ENCODE assay signal across 19 cellular contexts in genomic region chr18:9835796-9836195, GRCh38. TPM values are rescaled to one million over a fixed set of nuclear protein-coding genes. Genes with fewer than 3 reads are reported as not detected.
DNase-seq lines count a peak whose midpoint lies in the region; ATAC-seq and TF ChIP-seq lines count a peak whose summit lies in the region.
"Had no signal": no experiment of that assay in that cellular context is flagged by ENCODE, and none has a peak within 500 bp of the region (broad histone marks: within the 10 kb centered on the region; RNA-seq: fewer than 3 reads in every experiment).

No MANE protein-coding gene starts in this region.

- H3K36me3 Mint-ChIP-seq in H9 (ENCODE audit: insufficient read depth in 1 of 3, low read depth in 3 of 3) (peaks cover 0 to 5% (median 2%) of the 10 kb centered on the region in 3 experiments; a peak in 4 of 7 replicates), WTC11 (peaks cover 4% of the 10 kb centered on the region)
- H3K36me3 Mint-ChIP-seq: activated naive CD4-positive, alpha-beta T cell treated with anti-CD3 and anti-CD28 coated beads, Interleukin-2, amount 10 ng/mL, durations not matched to agents 7 days and 5 days; natural killer cell treated with Interleukin-12 subunit alpha and Interleukin-12 subunit beta and Interleukin-15 and Interleukin-18, amount 100 ng/mL, for 72 hours had no signal

- no peak overlapping the region for H2BK120ac ChIP-seq in H9 (ENCODE audit: low read depth, low read length, poor library complexity, severe bottlenecking)

- H2BK5ac ChIP-seq in H9 (ENCODE audit: insufficient read length, low read length): no peak overlapping the region

- DNase-seq in H9 (peak; percentile 21), WTC11 (ENCODE audit: low spot score) (no peak), renal cortical epithelial cell (ENCODE audit: low read depth) (peak; percentile 41), SHP77 (lab: John Stamatoyannopoulos, UW) (no peak), GM19240 (ENCODE audit: insufficient read length, low spot score) (no peak), hepatic stellate cell (ENCODE audit: low spot score) (no peak)
- DNase-seq: activated CD8-positive, alpha-beta memory T cell treated with anti-CD3 and anti-CD28 coated beads, Interleukin-2, amount 50 U/mL, for 4 hours; activated naive CD4-positive, alpha-beta T cell treated with anti-CD3 and anti-CD28 coated beads, Interleukin-2, amount 10 ng/mL, durations not matched to agents 7 days and 5 days; central memory CD4-positive, alpha-beta T cell; KG1; left cardiac atrium; NCI-H526 treated with DMSO at 0.1 percent for 48 hours; Peyer's patch; small intestine; stimulated activated naive CD8-positive, alpha-beta T cell treated with anti-CD3 and anti-CD28 coated beads, Interleukin-15, amount 100 ng/mL, for 72 hours; T-helper 1 cell had no signal

- no peak overlapping the region for H2BK15ac ChIP-seq in H9 (ENCODE audit: low read depth, low read length)

- no peak overlapping the region for H3K14ac ChIP-seq in H9 (ENCODE audit: insufficient read depth, low read length)

- H2BK12ac ChIP-seq in H9 (ENCODE audit: insufficient read length, low read depth, low read length): no peak overlapping the region

- H3K9ac ChIP-seq in H9 (ENCODE audit: extremely low read depth, insufficient read length, low read length): no peak overlapping the region
- peak overlapping the region; percentile 19 for H3K9ac ChIP-seq in iPS-18a (ENCODE audit: low read length)

- no CpG with 5 or more reads among the region's 10 CpGs for WGBS in H9 (ENCODE audit: extremely low coverage, insufficient read length, low lambda C conversion rate)

- H3K79me2 ChIP-seq in H9 (ENCODE audit: insufficient read depth, low read length): no peaks in the 10 kb centered on the region

- H3K4me3 ChIP-seq in iPS-18a (ENCODE audit: low read length): no peak overlapping the region
- H3K4me3 ChIP-seq: Peyer's patch had no signal

- no peak overlapping the region for H2BK20ac ChIP-seq in H9 (ENCODE audit: low read depth, low read length, poor library complexity, severe bottlenecking)

- H3K4me3 Mint-ChIP-seq in H9 (peak overlapping the region in 1 of 2 experiments; percentile 58; a peak in 1 of 5 replicates), WTC11 (peak overlapping the region; percentile 41)
- H3K4me3 Mint-ChIP-seq: activated naive CD4-positive, alpha-beta T cell treated with anti-CD3 and anti-CD28 coated beads, Interleukin-2, amount 10 ng/mL, durations not matched to agents 7 days and 5 days; natural killer cell treated with Interleukin-12 subunit alpha and Interleukin-12 subunit beta and Interleukin-15 and Interleukin-18, amount 100 ng/mL, for 72 hours; stimulated activated naive CD8-positive, alpha-beta T cell treated with anti-CD3 and anti-CD28 coated beads, Interleukin-15, amount 100 ng/mL, for 72 hours had no signal

- H2AK5ac ChIP-seq in H9 (ENCODE audit: insufficient read length, low read length): no peak overlapping the region

- H3K4ac ChIP-seq in H9 (ENCODE audit: low read depth, low read length): no peak overlapping the region

- no peaks in the 10 kb centered on the region for H3K79me1 ChIP-seq in H9 (ENCODE audit: insufficient read depth, low read depth, low read length, poor library complexity, severe bottlenecking)

- POLR2A ChIA-PET in WTC11 (lab: Charles Lee): interaction anchor here (0.5 kb wide), 1 partner anchor 45 kb away, joined by 6 read pairs; no protein-coding TSS in a partner anchor

- peak overlapping the region; percentile 6 for H3K4me2 ChIP-seq in H9 (ENCODE audit: insufficient read depth, insufficient read length, low read length)

- no peak overlapping the region for H4K91ac ChIP-seq in H9 (ENCODE audit: insufficient read length, low read depth, low read length)

- H3K23me2 ChIP-seq in H9 (ENCODE audit: insufficient read length, low read depth, low read length, poor library complexity, severe bottlenecking): no peaks in the 10 kb centered on the region

- no peak overlapping the region for H3K56ac ChIP-seq in H9 (ENCODE audit: insufficient read length, low read depth, low read length)

- no peak overlapping the region for H3K18ac ChIP-seq in H9 (ENCODE audit: insufficient read length, low read depth, low read length)

- no peaks in the 10 kb centered on the region for H3K9me3 ChIP-seq in H9 (ENCODE audit: control insufficient read depth, low read depth, low read length)
- no peaks in the 10 kb centered on the region for H3K9me3 ChIP-seq in iPS-18a (ENCODE audit: control insufficient read depth, low read depth, low read length)
- H3K9me3 ChIP-seq: Peyer's patch had no signal

- H3K27me3 Mint-ChIP-seq in H9 (ENCODE audit: low read depth) (0 out of 2 replicates have a peak, but pooled peaks cover 2% of the 10 kb centered on the region), WTC11 (ENCODE audit: low read depth) (no peaks in the 10 kb centered on the region; the same call in 1 of the 2 replicates)

- H3K27me3 ChIP-seq in H9 (ENCODE audit: insufficient read depth, low read length) (no peaks in the 10 kb centered on the region; the same call in 1 of the 2 replicates), iPS-18a (ENCODE audit: control insufficient read depth, insufficient read depth, low read length) (no peaks in the 10 kb centered on the region)
- H3K27me3 ChIP-seq: Peyer's patch had no signal

- H3K27ac Mint-ChIP-seq in H9: peak overlapping the region in 2 of 3 experiments; percentile 76 to 96; a peak in 6 of 7 replicates
- peak overlapping the region; percentile 90 for H3K27ac Mint-ChIP-seq in WTC11
- H3K27ac Mint-ChIP-seq: activated naive CD4-positive, alpha-beta T cell treated with anti-CD3 and anti-CD28 coated beads, Interleukin-2, amount 10 ng/mL, durations not matched to agents 7 days and 5 days; natural killer cell treated with Interleukin-12 subunit alpha and Interleukin-12 subunit beta and Interleukin-15 and Interleukin-18, amount 100 ng/mL, for 72 hours; stimulated activated naive CD8-positive, alpha-beta T cell treated with anti-CD3 and anti-CD28 coated beads, Interleukin-15, amount 100 ng/mL, for 72 hours had no signal

- no peak overlapping the region for H4K8ac ChIP-seq in H9 (replicated peaks; ENCODE audit: insufficient read length, low read depth, low read length)

- no peak overlapping the region for H4K5ac ChIP-seq in H9 (ENCODE audit: insufficient read length, low read depth, low read length)

- no peaks in the 10 kb centered on the region for H3K36me3 ChIP-seq in iPS-18a (ENCODE audit: control insufficient read depth, low read depth, low read length)
- H3K36me3 ChIP-seq: Peyer's patch had no signal

- H4K20me1 ChIP-seq in H9 (ENCODE audit: control insufficient read depth, insufficient read depth, insufficient read length): no peaks in the 10 kb centered on the region

- no peaks in the 10 kb centered on the region for H3K9me3 Mint-ChIP-seq in H9
- H3K9me3 Mint-ChIP-seq in WTC11: no peaks in the 10 kb centered on the region
- H3K9me3 Mint-ChIP-seq: activated naive CD4-positive, alpha-beta T cell treated with anti-CD3 and anti-CD28 coated beads, Interleukin-2, amount 10 ng/mL, durations not matched to agents 7 days and 5 days; natural killer cell treated with Interleukin-12 subunit alpha and Interleukin-12 subunit beta and Interleukin-15 and Interleukin-18, amount 100 ng/mL, for 72 hours; stimulated activated naive CD8-positive, alpha-beta T cell treated with anti-CD3 and anti-CD28 coated beads, Interleukin-15, amount 100 ng/mL, for 72 hours had no signal

- H3T11ph ChIP-seq in H9 (ENCODE audit: low read length): no peak overlapping the region

- CTCF ChIA-PET in WTC11 (lab: Charles Lee): no interaction called here

- peaks cover 51% of the 10 kb centered on the region in 2 experiments for H3K4me1 Mint-ChIP-seq in H9
- H3K4me1 Mint-ChIP-seq in WTC11: peaks cover 64% of the 10 kb centered on the region
- H3K4me1 Mint-ChIP-seq: activated naive CD4-positive, alpha-beta T cell treated with anti-CD3 and anti-CD28 coated beads, Interleukin-2, amount 10 ng/mL, durations not matched to agents 7 days and 5 days; stimulated activated naive CD8-positive, alpha-beta T cell treated with anti-CD3 and anti-CD28 coated beads, Interleukin-15, amount 100 ng/mL, for 72 hours had no signal

- H3K23ac ChIP-seq in H9 (ENCODE audit: insufficient read length, low read depth, low read length): no peak overlapping the region

- no peak overlapping the region for H2AFZ ChIP-seq in H9 (ENCODE audit: low read length)

- no peak overlapping the region for H3K27ac ChIP-seq in H9 (ENCODE audit: insufficient read length, low read depth, low read length)
- no peak overlapping the region for H3K27ac ChIP-seq in iPS-18a (ENCODE audit: low read length)

- H3K4me1 ChIP-seq in H9 (ENCODE audit: insufficient read depth, low read length) (peaks cover 18% of the 10 kb centered on the region; the same call in 1 of the 2 replicates), iPS-18a (ENCODE audit: control insufficient read depth, low read depth, low read length) (peaks cover 38% of the 10 kb centered on the region)
- H3K4me1 ChIP-seq: Peyer's patch had no signal

- no peak for ATAC-seq in WTC11
- no peak for ATAC-seq in HG02884 (IDR thresholded peaks at IDR 0.05; ENCODE audit: unreplicated experiment)
- ATAC-seq: natural killer cell treated with Interleukin-12 subunit alpha and Interleukin-12 subunit beta and Interleukin-15 and Interleukin-18, amount 100 ng/mL, for 72 hours; stimulated activated naive CD8-positive, alpha-beta T cell treated with anti-CD3 and anti-CD28 coated beads, Interleukin-15, amount 100 ng/mL, for 72 hours had no signal

- no peak for TF ChIP-seq CTCF in H9 (conservative IDR thresholded peaks at IDR 0.05)
- TF ChIP-seq CTCF in WTC11 (IDR thresholded peaks at IDR 0.05): no peak

TF ChIP-seq in WTC11, 78 proteins besides CTCF, POLR2A, EP300 and RAD21 (continues in another document):
- TF ChIP-seq CREM (CRISPR knock-in tag; IDR thresholded peaks at IDR 0.05) (no peak), MYBL2 (CRISPR knock-in tag; IDR thresholded peaks at IDR 0.05) (no peak), RELA (CRISPR knock-in tag; IDR thresholded peaks at IDR 0.05; ENCODE audit: borderline replicate concordance) (no peak), GTF2I (CRISPR knock-in tag; conservative IDR thresholded peaks at IDR 0.05) (no peak), FOXK1 (CRISPR knock-in tag; IDR thresholded peaks at IDR 0.05) (no peak), MXD4 (CRISPR knock-in tag; IDR thresholded peaks at IDR 0.05; ENCODE audit: borderline replicate concordance) (no peak)

RNA-seq across cellular contexts. Expression of gene TXNDC2, which starts 50.0 kb away (rescaled TPM):
- 0.28 TPM in 1 of 2 replicates, not detected in the other for total RNA-seq in H9 (2021)
- 0.09 to 0.26 TPM (median 0.14 TPM) in 3 replicates for total RNA-seq in WTC11 (2021)
- not detected in 2 replicates for total RNA-seq in renal cortical epithelial cell
- total RNA-seq: natural killer cell treated with Interleukin-12 subunit alpha and Interleukin-12 subunit beta and Interleukin-15 and Interleukin-18, amount 100 ng/mL, for 72 hours; Peyer's patch had no signal

Comparison
In these comparisons a context has a peak if more than half of its experiments do, and no peak if none do; other contexts are left out.
1. DNase-seq: peak in H9 (single experiment) and renal cortical epithelial cell (single experiment); none in WTC11 (single experiment), SHP77 (0 of 2), GM19240 (single experiment) and hepatic stellate cell (single experiment).